ENCODE assay signal across 8 cellular contexts in genomic region chr18:74597662-74598349, GRCh38. TPM values are rescaled to one million over a fixed set of nuclear protein-coding genes. Genes with fewer than 3 reads are reported as not detected.
A peak's percentile ranks its signal among the peaks of the same experiment; 100 is the strongest.
DNase-seq lines count a peak whose midpoint lies in the region; ATAC-seq and TF ChIP-seq lines count a peak whose summit lies in the region.

A gene with protein sequence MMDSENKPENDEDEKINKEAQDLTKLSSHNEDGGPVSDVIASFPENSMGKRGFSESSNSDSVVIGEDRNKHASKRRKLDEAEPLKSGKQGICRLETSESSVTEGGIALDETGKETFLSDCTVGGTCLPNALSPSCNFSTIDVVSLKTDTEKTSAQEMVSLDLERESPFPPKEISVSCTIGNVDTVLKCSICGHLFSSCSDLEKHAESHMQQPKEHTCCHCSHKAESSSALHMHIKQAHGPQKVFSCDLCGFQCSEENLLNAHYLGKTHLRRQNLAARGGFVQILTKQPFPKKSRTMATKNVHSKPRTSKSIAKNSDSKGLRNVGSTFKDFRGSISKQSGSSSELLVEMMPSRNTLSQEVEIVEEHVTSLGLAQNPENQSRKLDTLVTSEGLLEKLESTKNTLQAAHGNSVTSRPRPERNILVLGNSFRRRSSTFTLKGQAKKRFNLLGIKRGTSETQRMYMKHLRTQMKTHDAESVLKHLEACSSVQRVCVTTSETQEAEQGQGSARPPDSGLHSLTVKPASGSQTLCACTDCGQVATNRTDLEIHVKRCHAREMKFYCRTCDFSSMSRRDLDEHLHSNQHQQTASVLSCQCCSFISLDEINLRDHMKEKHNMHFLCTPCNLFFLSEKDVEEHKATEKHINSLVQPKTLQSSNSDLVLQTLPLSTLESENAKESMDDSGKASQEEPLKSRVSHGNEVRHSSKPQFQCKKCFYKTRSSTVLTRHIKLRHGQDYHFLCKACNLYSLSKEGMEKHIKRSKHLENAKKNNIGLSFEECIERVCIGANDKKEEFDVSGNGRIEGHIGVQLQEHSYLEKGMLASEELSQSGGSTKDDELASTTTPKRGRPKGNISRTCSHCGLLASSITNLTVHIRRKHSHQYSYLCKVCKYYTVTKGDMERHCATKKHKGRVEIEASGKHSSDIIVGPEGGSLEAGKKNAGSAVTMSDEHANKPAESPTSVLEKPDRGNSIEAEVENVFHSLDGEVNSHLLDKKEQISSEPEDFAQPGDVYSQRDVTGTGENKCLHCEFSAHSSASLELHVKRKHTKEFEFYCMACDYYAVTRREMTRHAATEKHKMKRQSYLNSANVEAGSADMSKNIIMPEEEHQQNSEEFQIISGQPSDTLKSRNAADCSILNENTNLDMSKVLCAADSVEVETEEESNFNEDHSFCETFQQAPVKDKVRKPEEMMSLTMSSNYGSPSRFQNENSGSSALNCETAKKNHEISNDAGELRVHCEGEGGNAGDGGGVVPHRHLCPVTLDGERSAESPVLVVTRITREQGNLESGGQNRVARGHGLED (N-terminal part only) (plus strand): TSS chr18:74597870. CDS start chr18:74631020, 33,150 bp downstream.

- peaks cover 35 to 55% of the 10 kb centered on the region in 2 donors for H3K36me3 Mint-ChIP-seq in activated naive CD4-positive, alpha-beta T cell treated with anti-CD3 and anti-CD28 coated beads, Interleukin-2, amount 50 U/mL, for 72 hours
- peaks cover 19% of the 10 kb centered on the region for H3K36me3 Mint-ChIP-seq in osteocyte (ENCODE audit: unreplicated experiment)

- H3K36me3 ChIP-seq in thyroid gland: peaks cover 0 to 3% of the 10 kb centered on the region in 2 donors

- H3K9me3 ChIP-seq in thyroid gland: no peaks in the 10 kb centered on the region

- no peak for TF ChIP-seq CTCF in osteocyte (IDR thresholded peaks at IDR 0.05)
- TF ChIP-seq CTCF in thyroid gland (IDR thresholded peaks at IDR 0.05): no peak

- peak within 1 kb of the TSS; percentile 77 to 88 (median 88) for H3K4me3 ChIP-seq in thyroid gland (replicated peaks in 1 of 3)

- intact Hi-C loops in head of caudate nucleus (cut with DNase I): no loop called here
- intact Hi-C loops in thyroid gland (cut with DNase I): loop anchor here (10.0 kb wide), 1 partner anchor 103 kb away; the partner anchor contains the start of gene CNDP2

- H3K4me1 ChIP-seq in thyroid gland: peaks cover 20 to 21% of the 10 kb centered on the region in 2 donors

- H3K27ac ChIP-seq in thyroid gland: peak within 1 kb of the TSS; percentile 96 to 99 (median 98)

- 0 to 1% methylated on average over 15 to 36 of the region's 64 CpGs for WGBS in thyroid gland, 2 donors

- H3K4me1 Mint-ChIP-seq in osteocyte (ENCODE audit: unreplicated experiment): peaks cover 17% of the 10 kb centered on the region

- ATAC-seq in HG02642 (IDR thresholded peaks at IDR 0.05; ENCODE audit: poor library complexity, unreplicated experiment): peak; percentile 80
- ATAC-seq in activated naive CD4-positive, alpha-beta T cell treated with anti-CD3 and anti-CD28 coated beads, Interleukin-2, amount 50 U/mL, for 72 hours: peak; percentile 83

- peak; percentile 87 for DNase-seq in NCI-H1105 (lab: John Stamatoyannopoulos, UW)
- DNase-seq in SKM-1 (lab: John Stamatoyannopoulos, UW; ENCODE audit: unreplicated experiment): peak; percentile 84
- peak; percentile 84 to 89 for DNase-seq in activated naive CD4-positive, alpha-beta T cell treated with anti-CD3 and anti-CD28 coated beads, Interleukin-2, amount 50 U/mL, for 72 hours (ENCODE audit: low spot score in 2 of 2)
- peak; percentile 70 to 96 (median 90) for DNase-seq in head of caudate nucleus
- DNase-seq in osteocyte (ENCODE audit: extremely low spot score, unreplicated experiment): peak; percentile 94
- DNase-seq in thyroid gland: peak; percentile 85 to 87

- H3K27me3 ChIP-seq in thyroid gland: no peaks in the 10 kb centered on the region

- peaks cover 0 to 8% of the 10 kb centered on the region in 2 donors for H3K9me3 Mint-ChIP-seq in activated naive CD4-positive, alpha-beta T cell treated with anti-CD3 and anti-CD28 coated beads, Interleukin-2, amount 50 U/mL, for 72 hours
- H3K9me3 Mint-ChIP-seq in osteocyte (ENCODE audit: unreplicated experiment): no peaks in the 10 kb centered on the region

- peak within 1 kb of the TSS; percentile 91 for H3K4me3 Mint-ChIP-seq in osteocyte (ENCODE audit: unreplicated experiment)

- H3K27ac Mint-ChIP-seq in activated naive CD4-positive, alpha-beta T cell treated with anti-CD3 and anti-CD28 coated beads, Interleukin-2, amount 50 U/mL, for 72 hours: peak within 1 kb of the TSS; percentile 98
- H3K27ac Mint-ChIP-seq in osteocyte (ENCODE audit: unreplicated experiment): peak within 1 kb of the TSS; percentile 98

- peak; percentile 20 for TF ChIP-seq POLR2A in GM10847 (IDR thresholded peaks at IDR 0.05; ENCODE audit: extremely low read depth, insufficient read length)
- no peak for TF ChIP-seq POLR2A in thyroid gland (IDR thresholded peaks at IDR 0.05)

- no peaks in the 10 kb centered on the region for H3K27me3 Mint-ChIP-seq in osteocyte (ENCODE audit: unreplicated experiment)

RNA-seq across cellular contexts. Expression of the gene that starts here (rescaled TPM):
- 10 to 100 TPM; 16.5 to 22.1 TPM for total RNA-seq in activated naive CD4-positive, alpha-beta T cell treated with anti-CD3 and anti-CD28 coated beads, Interleukin-2, amount 50 U/mL, for 72 hours
- total RNA-seq in osteocyte (13.6 and 14.2 TPM in 2 replicates), thyroid gland (10 to 100 TPM; 20.2 to 40.0 (median 26.4) TPM)

Comparison
In these comparisons a context has a peak if more than half of its experiments do, and no peak if none do; other contexts are left out.
1. Peak in every context shown above with its lines: DNase-seq, ATAC-seq, H3K4me3 ChIP-seq and H3K27ac ChIP-seq.